1 cellular context compared by ENCODE assay signal in the genomic region with DNA sequence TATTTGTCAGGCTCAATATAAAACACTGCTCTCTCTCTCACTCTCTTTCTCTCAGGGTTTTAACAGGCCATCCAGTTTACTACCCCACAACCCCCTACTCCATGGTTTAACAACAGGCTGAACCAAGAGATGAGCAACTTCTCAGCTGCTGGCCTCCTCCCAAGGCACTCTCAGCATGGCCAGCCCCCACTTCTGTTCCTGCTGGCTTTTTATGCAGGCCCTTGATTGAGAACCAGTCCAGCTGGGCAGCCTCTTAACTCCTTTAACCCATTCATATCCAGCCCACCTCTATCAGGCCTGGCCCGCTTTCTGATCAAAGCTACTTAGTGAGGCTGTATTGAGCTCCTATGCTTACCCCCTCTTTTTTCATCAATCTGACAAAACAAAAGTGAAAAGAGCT.
TF ChIP-seq lines count a peak whose summit lies in the region.

No MANE protein-coding gene starts in this region.

TF ChIP-seq in H1, 55 proteins besides CTCF, POLR2A, EP300 and RAD21 (continued from another document):
- TF ChIP-seq POLR2AphosphoS5 (IDR thresholded peaks at IDR 0.05; ENCODE audit: low read depth, low read length) (no peak), TCF12 (IDR thresholded peaks at IDR 0.05; ENCODE audit: low read depth, low read length) (peak; percentile 63; the same call in 1 of the 2 replicates), NANOG (IDR thresholded peaks at IDR 0.05; ENCODE audit: insufficient read depth, low read depth, low read length, poor library complexity, severe bottlenecking) (peak; percentile 53), TAF7 (optimal IDR thresholded peaks at IDR 0.05; ENCODE audit: borderline replicate concordance, low read depth, low read length) (no peak), CBX8 (IDR thresholded peaks at IDR 0.05; ENCODE audit: borderline replicate concordance, low read depth, low read length) (no peak), TAF1 (IDR thresholded peaks at IDR 0.05; ENCODE audit: low read depth, low read length) (no peak), CHD2 (IDR thresholded peaks at IDR 0.05; ENCODE audit: low read length) (no peak), YY1 (IDR thresholded peaks at IDR 0.05; ENCODE audit: low read depth, low read length) (0 out of 2 replicates have a peak, but pooled peaks have one; percentile 17), SAP30 (IDR thresholded peaks at IDR 0.05; ENCODE audit: insufficient read depth, insufficient replicate concordance, low read length) (no peak), EGR1 (IDR thresholded peaks at IDR 0.05; ENCODE audit: borderline replicate concordance, low read depth, low read length) (no peak)
TF ChIP-seq in H1: peak in this region for 3.
